Comparison of ENCODE assay signal across 13 cellular contexts in genomic region chr15:72801590-72802345, GRCh38. TPM values are rescaled to one million over a fixed set of nuclear protein-coding genes. Genes with fewer than 3 reads are reported as not detected.
DNase-seq lines count a peak whose midpoint lies in the region; ATAC-seq, FAIRE-seq and TF ChIP-seq lines count a peak whose summit lies in the region.
"Had no signal": no experiment of that assay in that cellular context is flagged by ENCODE, and none has a peak within 500 bp of the region (broad histone marks: within the 10 kb centered on the region; RNA-seq: fewer than 3 reads in every experiment).

No MANE protein-coding gene starts in this region.

- no peak for ATAC-seq in GM23338
- no peak for ATAC-seq in HG02642 (IDR thresholded peaks at IDR 0.05; ENCODE audit: poor library complexity, unreplicated experiment)

- TF ChIP-seq RAD21 in H1 (IDR thresholded peaks at IDR 0.05 in 1 of 2, conservative IDR thresholded peaks at IDR 0.05 in 1 of 2; ENCODE audit: low read depth in 2 of 2, low read length in 2 of 2), result no peak

- no TSS peak for BruUV-seq in PC-9 (replicated peaks; lab: Mats Ljungman, UMichigan)

- no peak overlapping the region for H2BK20ac ChIP-seq in H1 (ENCODE audit: low read length)

- POLR2A ChIA-PET in PC-9 (lab: Charles Lee; ENCODE audit: unreplicated experiment) (no interaction called here), H1 (lab: Charles Lee; ENCODE audit: partially characterized antibody) (interaction anchor here (0.8 kb wide), 1 partner anchor 12 kb away, joined by 3 read pairs; no protein-coding TSS in a partner anchor)

- H3K36me3 ChIP-seq in GM23338 (ENCODE audit: insufficient read depth) (no peaks in the 10 kb centered on the region), PC-9 (ENCODE audit: low read depth) (no peaks in the 10 kb centered on the region), H1 (ENCODE audit: control insufficient read depth in 2 of 4, insufficient read depth in 4 of 4, low read length in 3 of 4) (no peaks in the 10 kb centered on the region), small intestine (ENCODE audit: control insufficient read depth in 2 of 2, insufficient read depth in 2 of 2, low read length in 2 of 2) (no peaks in the 10 kb centered on the region)
- H3K36me3 ChIP-seq: BLaER1 had no signal

- no peak overlapping the region for H3K23ac ChIP-seq in H1 (ENCODE audit: insufficient read length)

- H3K56ac ChIP-seq in H1 (replicated peaks; ENCODE audit: insufficient read length, low read depth, low read length), result no peak overlapping the region

- H3K23me2 ChIP-seq in H1 (ENCODE audit: low read depth, low read length), result peaks cover 3% of the 10 kb centered on the region; the same call in 1 of the 2 replicates

- FAIRE-seq in H1 (lab: Jason Lieb, UNC), result no peak
- FAIRE-seq in small intestine (lab: Jason Lieb, UNC), result no peak

- H3K27me3 ChIP-seq in GM23338 (ENCODE audit: insufficient read depth) (no peaks in the 10 kb centered on the region), PC-9 (ENCODE audit: insufficient read depth, low read depth) (peaks cover 33% of the 10 kb centered on the region), H1 (replicated peaks in 1 of 4; ENCODE audit: control insufficient read depth in 3 of 4, extremely low read depth in 1 of 4, insufficient read depth in 3 of 4, low read length in 3 of 4) (no peaks in the 10 kb centered on the region; a peak in 1 of 7 replicates), small intestine (ENCODE audit: control insufficient read depth in 2 of 2, insufficient read depth in 2 of 2, low read length in 2 of 2) (no peaks in the 10 kb centered on the region)

- H4K20me1 ChIP-seq in GM23338 (replicated peaks; ENCODE audit: insufficient read depth), result no peaks in the 10 kb centered on the region
- no peaks in the 10 kb centered on the region for H4K20me1 ChIP-seq in PC-9 (ENCODE audit: insufficient read depth)
- H4K20me1 ChIP-seq in H1 (replicated peaks in 1 of 2; ENCODE audit: control insufficient read depth in 1 of 2, insufficient read depth in 2 of 2, low read length in 2 of 2), result no peaks in the 10 kb centered on the region
- H4K20me1 ChIP-seq: BLaER1 had no signal

- H3K4me1 Mint-ChIP-seq in GM23338, result peaks cover 12% of the 10 kb centered on the region; the same call in 2 of the 3 replicates

- no peak overlapping the region for H3K14ac ChIP-seq in H1 (ENCODE audit: insufficient read length)

- H3K9me3 Mint-ChIP-seq in GM23338, result peaks cover 4% of the 10 kb centered on the region; the same call in 1 of the 3 replicates

- TF ChIP-seq CTCF in GM23338 (conservative IDR thresholded peaks at IDR 0.05; ENCODE audit: low read depth in 2 of 2), result no peak
- no peak for TF ChIP-seq CTCF in PC-9 (conservative IDR thresholded peaks at IDR 0.05)
- no peak for TF ChIP-seq CTCF in H1 (IDR thresholded peaks at IDR 0.05; ENCODE audit: control extremely low read depth in 1 of 3, insufficient read depth in 1 of 3, low read depth in 1 of 3, low read length in 3 of 3)
- TF ChIP-seq CTCF in coronary artery (IDR thresholded peaks at IDR 0.05), result no peak

- H3K4me1 ChIP-seq in GM23338 (ENCODE audit: insufficient read depth), result no peaks in the 10 kb centered on the region
- H3K4me1 ChIP-seq in PC-9 (replicated peaks; ENCODE audit: insufficient read depth), result no peaks in the 10 kb centered on the region
- no peaks in the 10 kb centered on the region; a peak in 1 of 7 replicates for H3K4me1 ChIP-seq in H1 (replicated peaks in 1 of 4; ENCODE audit: control insufficient read depth in 3 of 4, insufficient read depth in 4 of 4, low read length in 3 of 4)
- no peaks in the 10 kb centered on the region for H3K4me1 ChIP-seq in small intestine (ENCODE audit: control insufficient read depth in 2 of 2, insufficient read depth in 1 of 2, low read depth in 1 of 2, low read length in 1 of 2)

- H2AFZ ChIP-seq in GM23338, result peak overlapping the region; percentile 72; the same call in 1 of the 2 replicates
- peak overlapping the region; percentile 34; the same call in 1 of the 2 replicates for H2AFZ ChIP-seq in PC-9
- H2AFZ ChIP-seq in H1 (ENCODE audit: low read length), result 0 out of 2 replicates have a peak overlapping the region, but pooled peaks have one; percentile 9

- no peak overlapping the region for H3K4ac ChIP-seq in H1 (replicated peaks; ENCODE audit: insufficient read length, low read depth, low read length)

- H2BK120ac ChIP-seq in H1 (replicated peaks; ENCODE audit: low read depth, low read length), result no peak overlapping the region

- H3K9me3 ChIP-seq in PC-9 (ENCODE audit: insufficient read depth, low read depth), result no peaks in the 10 kb centered on the region
- peaks cover 0 to 3% of the 10 kb centered on the region in 2 experiments; a peak in 1 of 4 replicates for H3K9me3 ChIP-seq in H1 (ENCODE audit: insufficient read depth in 2 of 2, low read depth in 1 of 2, low read length in 1 of 2)
- no peaks in the 10 kb centered on the region for H3K9me3 ChIP-seq in small intestine (ENCODE audit: control insufficient read depth, low read depth)

- no peak overlapping the region for H3K4me3 Mint-ChIP-seq in GM23338
- H3K4me3 Mint-ChIP-seq: CD4-positive, CD25-positive, alpha-beta regulatory T cell had no signal

- H3K79me2 ChIP-seq in GM23338 (replicated peaks; ENCODE audit: insufficient read depth), result no peaks in the 10 kb centered on the region
- H3K79me2 ChIP-seq in PC-9 (ENCODE audit: low read depth), result no peaks in the 10 kb centered on the region
- no peaks in the 10 kb centered on the region for H3K79me2 ChIP-seq in H1 (ENCODE audit: control insufficient read depth in 1 of 2, insufficient read depth in 2 of 2, low read length in 2 of 2)

- H2BK5ac ChIP-seq in H1 (ENCODE audit: low read depth, low read length), result no peak overlapping the region

- no peak overlapping the region for H3K27ac Mint-ChIP-seq in GM23338
- H3K27ac Mint-ChIP-seq: CD4-positive, CD25-positive, alpha-beta regulatory T cell had no signal

- H3F3A ChIP-seq in GM23338 (replicated peaks; ENCODE audit: low read depth) (no peaks in the 10 kb centered on the region), PC-9 (ENCODE audit: insufficient read depth, low read depth) (no peaks in the 10 kb centered on the region)

- H3K27ac ChIP-seq in GM23338 (ENCODE audit: low read depth), result no peak overlapping the region
- no peak overlapping the region for H3K27ac ChIP-seq in PC-9
- H3K27ac ChIP-seq in H1 (ENCODE audit: low read depth, low read length), result no peak overlapping the region
- H3K27ac ChIP-seq in small intestine (ENCODE audit: low read depth in 1 of 2, low read length in 1 of 2), result no peak overlapping the region
- H3K27ac ChIP-seq in coronary artery, result no peak overlapping the region
- H3K27ac ChIP-seq: BLaER1 had no signal

- H4K91ac ChIP-seq in H1 (replicated peaks; ENCODE audit: insufficient read length, low read length), result no peak overlapping the region

- no peak for TF ChIP-seq POLR2A in H1 (IDR thresholded peaks at IDR 0.05; ENCODE audit: control extremely low read depth in 1 of 2, low read depth in 2 of 2, low read length in 2 of 2)

- H2BK12ac ChIP-seq in H1 (ENCODE audit: low read depth, low read length), result no peak overlapping the region

- no peak overlapping the region for H2AK5ac ChIP-seq in H1 (ENCODE audit: low read depth, low read length)

- H3K18ac ChIP-seq in H1 (ENCODE audit: extremely low read depth, low read length), result no peak overlapping the region

- no peaks in the 10 kb centered on the region for H3K36me3 Mint-ChIP-seq in GM23338 (ENCODE audit: low read depth)
- H3K36me3 Mint-ChIP-seq: CD4-positive, CD25-positive, alpha-beta regulatory T cell had no signal

- H3K4me3 ChIP-seq in GM23338, result no peak overlapping the region
- H3K4me3 ChIP-seq in PC-9, result no peak overlapping the region
- H3K4me3 ChIP-seq in H1 (ENCODE audit: extremely low read depth in 1 of 4, insufficient read depth in 2 of 4, low read depth in 3 of 4, low read length in 4 of 4), result no peak overlapping the region
- H3K4me3 ChIP-seq in small intestine (ENCODE audit: low read depth in 1 of 2, low read length in 2 of 2), result no peak overlapping the region
- H3K4me3 ChIP-seq in coronary artery, result no peak overlapping the region
- H3K4me3 ChIP-seq: BLaER1 had no signal

- H3K4me2 ChIP-seq in GM23338, result no peak overlapping the region
- no peak overlapping the region for H3K4me2 ChIP-seq in PC-9
- no peak overlapping the region for H3K4me2 ChIP-seq in H1 (ENCODE audit: insufficient read depth in 1 of 2, low read depth in 2 of 2, low read length in 2 of 2)
- H3K4me2 ChIP-seq: BLaER1 had no signal

- no peaks in the 10 kb centered on the region for H3K79me1 ChIP-seq in H1 (ENCODE audit: low read depth, low read length)

- 76% methylated on average over 8 of the region's 8 CpGs; no CpG with 5 or more reads in 1 of the 2 experiments for WGBS in H1 (ENCODE audit: extremely low coverage in 1 of 2, insufficient coverage in 1 of 2, insufficient read length in 1 of 2, insufficient replicate concordance in 2 of 2, low coverage in 1 of 2, low lambda C conversion rate in 2 of 2, missing lambda C conversion rate in 1 of 2), 2 experiments
- WGBS in small intestine, 3 donors, result 14 to 38% (median 28%) methylated on average over 8 of the region's 8 CpGs

- no peak overlapping the region for H4K8ac ChIP-seq in H1 (ENCODE audit: extremely low read depth, insufficient read depth, low read length)

- intact Hi-C loops in PC-9 (cut with micrococcal nuclease; ENCODE audit: unreplicated experiment), result no loop called here

- no peak overlapping the region for H4K5ac ChIP-seq in H1 (ENCODE audit: insufficient read length, low read depth, low read length)

- no peak overlapping the region for H2BK15ac ChIP-seq in H1 (ENCODE audit: low read length)

- DNase-seq in GM23338 (ENCODE audit: low spot score) (no peak), PC-9 (no peak), H1 (ENCODE audit: low read depth in 1 of 2, low spot score in 2 of 2) (no peak), small intestine (peak; percentile 28), coronary artery (ENCODE audit: low spot score) (no peak)
- no peak for DNase-seq in activated CD8-positive, alpha-beta memory T cell treated with anti-CD3 and anti-CD28 coated beads, Interleukin-2, amount 50 U/mL, for 48 hours
- DNase-seq: AML-193; CD4-positive, CD25-positive, alpha-beta regulatory T cell; DMS53; GF-D8; H7 had no signal

- no peak for TF ChIP-seq EP300 in H1 (IDR thresholded peaks at IDR 0.05; ENCODE audit: borderline replicate concordance in 1 of 2, low read depth in 2 of 2, low read length in 2 of 2)

- no peaks in the 10 kb centered on the region for H3K27me3 Mint-ChIP-seq in GM23338 (ENCODE audit: insufficient read depth, low read depth, poor library complexity)

- CTCF ChIA-PET in PC-9 (lab: Charles Lee), result no interaction called here
- CTCF ChIA-PET in H1 (lab: Charles Lee; ENCODE audit: partially characterized antibody), result interaction anchor here (0.6 to 1.7 kb wide), 2 partner anchors 8 to 17 kb away, joined by 3 to 6 read pairs; no protein-coding TSS in a partner anchor

- H3K9ac ChIP-seq in H1 (replicated peaks in 1 of 4; ENCODE audit: extremely low read depth in 1 of 4, low read depth in 3 of 4, low read length in 3 of 4), result no peak overlapping the region
- H3K9ac ChIP-seq: BLaER1 had no signal

- H3K9me2 ChIP-seq in GM23338 (ENCODE audit: insufficient read depth) (no peaks in the 10 kb centered on the region), PC-9 (ENCODE audit: insufficient read depth) (no peaks in the 10 kb centered on the region)

RNA-seq across cellular contexts. Expression of gene ADPGK, which starts 18.2 kb away (rescaled TPM):
- 57.0 and 57.3 TPM in 2 replicates for total RNA-seq in GM23338 (2014; rRNA removed; shearing (Covaris generic))
- polyA plus RNA-seq in GM23338 (2016; fragmentation: Nextera tagmentation; extraction: Ambion mirVana) (21.5 and 25.0 TPM in 2 replicates), H1 (2011; rRNA removed) (32.2 and 36.6 TPM in 2 replicates), small intestine (10 to 100 TPM; 18.1 to 29.4 (median 23.0) TPM)
- total RNA-seq in PC-9 (2021), result 40.3 and 48.6 TPM in 2 replicates
- 35.7 and 38.2 TPM in 2 replicates for total RNA-seq in H1 (2021; fragmentation: NEBNext Ultra II Directional; extraction: Animal tissue kit (Norgen Biotek cat#: 25700))
- polyA plus RNA-seq in H1 (2011; cell fraction: cytosol; rRNA removed), result 43.9 TPM
- 46.9 TPM for polyA plus RNA-seq in H1 (2011; cell fraction: nucleus; rRNA removed)
- 27.2 to 37.0 TPM (median 29.7 TPM) in 4 replicates for polyA plus RNA-seq in H1 (2012, experiment 1 of 2)
- 28.0 TPM for polyA plus RNA-seq in H1 (2012, experiment 2 of 2)
- 47.2 TPM for polyA plus RNA-seq in H1 (2013, experiment 1 of 2)
- 48.5 TPM for polyA plus RNA-seq in H1 (2013, experiment 2 of 2)
- polyA minus RNA-seq in H1 (2011; rRNA and poly(A)+ RNA removed), result 33.9 and 45.6 TPM in 2 replicates
- polyA minus RNA-seq in H1 (2011; cell fraction: cytosol; rRNA and poly(A)+ RNA removed), result 20.1 TPM
- 40.0 TPM for polyA minus RNA-seq in H1 (2011; cell fraction: nucleus; rRNA and poly(A)+ RNA removed)

Comparison
In these comparisons a context has a peak if more than half of its experiments do, and no peak if none do; other contexts are left out.
1. H2AFZ ChIP-seq: peak in every context shown above with its lines; median percentile 72 in GM23338; 34 in PC-9; 9 in H1.